ENCODE assay signal across 12 cellular contexts in genomic region chr15:98760975-98761374, GRCh38.
"Had no signal": no experiment of that assay in that cellular context is flagged by ENCODE, and none has a peak within 500 bp of the region (broad histone marks: within the 10 kb centered on the region; RNA-seq: fewer than 3 reads in every experiment).

No MANE protein-coding gene starts in this region.

- H3K36me3 Mint-ChIP-seq: natural killer cell had no signal

- H3K27me3 Mint-ChIP-seq: activated CD4-positive, alpha-beta T cell treated with anti-CD3 and anti-CD28 coated beads, Interleukin-2, amount 10 ng/mL, durations not matched to agents 7 days and 5 days had no signal

- DNase-seq: activated CD4-positive, alpha-beta T cell treated with anti-CD3 and anti-CD28 coated beads, Interleukin-2, amount 10 ng/mL, durations not matched to agents 7 days and 5 days; activated CD4-positive, CD25-positive, alpha-beta regulatory T cell; activated CD8-positive, alpha-beta memory T cell treated with anti-CD3 and anti-CD28 coated beads for 24 hours; activated naive CD4-positive, alpha-beta T cell treated with Interleukin-2 at 50 U/mL for 16 hours; effector memory CD4-positive, alpha-beta T cell; erythroblast; natural killer cell; stimulated activated CD4-positive, alpha-beta T cell treated with anti-CD3 and anti-CD28 coated beads, Interleukin-15, amount 100 ng/mL, for 24 hours; stimulated activated CD4-positive, alpha-beta T cell treated with anti-CD3 and anti-CD28 coated beads, Interleukin-4, amount 100 ng/mL, for 4 hours; T-helper 17 cell; transverse colon had no signal

- H3K27ac Mint-ChIP-seq: activated CD4-positive, alpha-beta T cell treated with anti-CD3 and anti-CD28 coated beads, Interleukin-2, amount 10 ng/mL, durations not matched to agents 7 days and 5 days; natural killer cell; T-helper 17 cell had no signal

- H3K27ac ChIP-seq: transverse colon had no signal

- H3K9me3 Mint-ChIP-seq: activated CD4-positive, alpha-beta T cell treated with anti-CD3 and anti-CD28 coated beads, Interleukin-2, amount 10 ng/mL, durations not matched to agents 7 days and 5 days; central memory CD8-positive, alpha-beta T cell; natural killer cell had no signal

- H3K4me1 Mint-ChIP-seq: activated CD4-positive, alpha-beta T cell treated with anti-CD3 and anti-CD28 coated beads, Interleukin-2, amount 10 ng/mL, durations not matched to agents 7 days and 5 days; central memory CD8-positive, alpha-beta T cell had no signal

- H3K9me3 ChIP-seq: transverse colon had no signal

- H3K27me3 ChIP-seq: transverse colon had no signal

- ATAC-seq: natural killer cell, T-helper 17 cell had no signal

- H3K4me3 Mint-ChIP-seq: activated CD4-positive, alpha-beta T cell treated with anti-CD3 and anti-CD28 coated beads, Interleukin-2, amount 10 ng/mL, durations not matched to agents 7 days and 5 days; central memory CD8-positive, alpha-beta T cell; natural killer cell; T-helper 17 cell had no signal

- H3K4me3 ChIP-seq: transverse colon had no signal

- H3K36me3 ChIP-seq: transverse colon had no signal
